ENCODE assay signal across 9 cellular contexts in the genomic region with DNA sequence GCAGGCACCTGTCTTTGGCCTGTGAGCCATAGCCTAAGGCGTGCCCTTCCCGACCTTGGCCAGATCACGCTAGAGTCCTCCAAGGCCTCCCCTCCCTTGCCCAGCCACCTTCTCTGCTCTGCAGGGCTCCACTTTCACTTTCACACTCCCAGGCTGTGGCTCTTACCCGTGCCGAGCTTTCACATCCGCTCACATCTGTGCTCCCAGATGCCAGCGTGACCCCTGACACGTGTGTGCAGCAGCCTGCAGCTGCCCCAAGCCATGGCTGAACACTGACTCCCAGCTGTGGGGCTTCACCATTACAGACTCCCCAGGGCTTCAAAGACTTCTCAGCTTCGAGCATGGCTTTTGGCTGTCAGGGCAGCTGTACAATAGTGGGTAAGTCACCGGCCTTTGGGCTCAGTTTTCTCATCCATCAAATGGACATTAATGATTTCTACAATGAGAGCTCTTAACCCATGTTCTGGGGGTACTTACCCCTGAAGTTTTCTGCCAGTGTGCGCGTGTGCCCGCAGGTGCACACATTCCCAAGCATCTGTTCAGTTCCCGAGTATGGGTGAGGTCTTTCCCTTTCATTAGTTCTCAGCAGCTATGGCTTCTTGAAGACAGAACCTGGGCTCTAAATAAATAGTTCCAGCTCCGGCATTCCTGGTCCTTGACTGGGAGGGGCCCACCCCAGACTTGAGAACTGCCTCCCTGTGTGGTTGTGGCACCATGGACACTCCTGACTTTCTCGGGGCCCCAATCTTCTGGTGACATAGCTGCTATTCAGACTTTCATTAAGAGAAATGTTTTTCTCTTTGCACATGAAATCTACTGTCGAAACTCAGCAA.
DNase-seq lines count a peak whose midpoint lies in the region; ATAC-seq and TF ChIP-seq lines count a peak whose summit lies in the region.
"Had no signal": no experiment of that assay in that cellular context is flagged by ENCODE, and none has a peak within 500 bp of the region (broad histone marks: within the 10 kb centered on the region; RNA-seq: fewer than 3 reads in every experiment).

No MANE protein-coding gene starts in this region.

- no peaks in the 10 kb centered on the region for H3K27me3 Mint-ChIP-seq in Caco-2 (ENCODE audit: insufficient read depth, unreplicated experiment)
- H3K27me3 Mint-ChIP-seq in mesothelial cell of epicardium (ENCODE audit: low read depth), result no peaks in the 10 kb centered on the region

- H3K36me3 ChIP-seq in Caco-2 (ENCODE audit: control insufficient read depth, insufficient read depth, low read length) (peaks cover 2% of the 10 kb centered on the region; the same call in 1 of the 2 replicates), Karpas-422 (ENCODE audit: insufficient read depth, low read length) (no peaks in the 10 kb centered on the region), esophagus muscularis mucosa (peaks cover 12 to 32% (median 26%) of the 10 kb centered on the region in 4 donors), testis (ENCODE audit: low read depth, missing control alignments) (no peaks in the 10 kb centered on the region)

- TF ChIP-seq EP300 in esophagus muscularis mucosa (IDR thresholded peaks at IDR 0.05), result no peak

- H3K79me2 ChIP-seq in Karpas-422 (ENCODE audit: low read length), result no peaks in the 10 kb centered on the region

- H3K4me1 ChIP-seq in Caco-2 (peaks cover 7% of the 10 kb centered on the region; the same call in 1 of the 2 replicates), Karpas-422 (ENCODE audit: low read length) (peaks cover 36% of the 10 kb centered on the region), esophagus muscularis mucosa (peaks cover 73 to 85% (median 81%) of the 10 kb centered on the region in 4 donors), testis (peaks cover 53% of the 10 kb centered on the region)

- no peak for DNase-seq in Caco-2
- peak; percentile 80 for DNase-seq in Karpas-422
- DNase-seq in activated CD8-positive, alpha-beta memory T cell treated with anti-CD3 and anti-CD28 coated beads, Interleukin-2, amount 50 U/mL, for 1 hour (ENCODE audit: extremely low read depth), result peak; percentile 32
- DNase-seq in esophagus muscularis mucosa (ENCODE audit: extremely low spot score), result no peak
- DNase-seq in occipital lobe (lab: John Stamatoyannopoulos, UW), result peak; percentile 50
- DNase-seq in testis, result peak; percentile 80
- no peak for DNase-seq in mesothelial cell of epicardium (ENCODE audit: low spot score in 2 of 2, unreplicated experiment in 2 of 2)

- H3K36me3 Mint-ChIP-seq in Caco-2 (ENCODE audit: insufficient read depth, unreplicated experiment) (peaks cover 37% of the 10 kb centered on the region), mesothelial cell of epicardium (peaks cover 10% of the 10 kb centered on the region)

- H3K27me3 ChIP-seq in Caco-2 (replicated peaks; ENCODE audit: control insufficient read depth, insufficient read depth, low read length) (no peaks in the 10 kb centered on the region), Karpas-422 (ENCODE audit: low read length) (no peaks in the 10 kb centered on the region), esophagus muscularis mucosa (no peaks in the 10 kb centered on the region), testis (no peaks in the 10 kb centered on the region)

- no peak for TF ChIP-seq CTCF in Caco-2 (IDR thresholded peaks at IDR 0.05; ENCODE audit: insufficient read depth in 1 of 2, low read depth in 1 of 2, low read length in 1 of 2, severe bottlenecking in 1 of 2, unreplicated experiment in 1 of 2)
- peak; percentile 47 to 58 (median 49) for TF ChIP-seq CTCF in esophagus muscularis mucosa (IDR thresholded peaks at IDR 0.05)
- TF ChIP-seq CTCF in testis (IDR thresholded peaks at IDR 0.05), result peak in 1 of 3 experiments; percentile 11
- no peak for TF ChIP-seq CTCF in mesothelial cell of epicardium (IDR thresholded peaks at IDR 0.05; ENCODE audit: unreplicated experiment)

- peak; percentile 71 for ATAC-seq in GM21423 (IDR thresholded peaks at IDR 0.05; ENCODE audit: unreplicated experiment)

- H3K9me3 Mint-ChIP-seq in Caco-2 (ENCODE audit: unreplicated experiment) (no peaks in the 10 kb centered on the region), mesothelial cell of epicardium (no peaks in the 10 kb centered on the region)

- H3K27ac ChIP-seq in Karpas-422 (ENCODE audit: low read length) (no peak overlapping the region), esophagus muscularis mucosa (replicated peaks in 1 of 4) (peak overlapping the region; percentile 75 to 79 (median 78)), testis (peak overlapping the region; percentile 50 to 57)

- H3K9me3 ChIP-seq in Caco-2 (no peaks in the 10 kb centered on the region), Karpas-422 (ENCODE audit: low read length) (no peaks in the 10 kb centered on the region), esophagus muscularis mucosa (no peaks in the 10 kb centered on the region), testis (no peaks in the 10 kb centered on the region)

- H3K27ac Mint-ChIP-seq in Caco-2 (ENCODE audit: unreplicated experiment), result peak overlapping the region; percentile 53
- no peak overlapping the region for H3K27ac Mint-ChIP-seq in mesothelial cell of epicardium

- H4K20me1 ChIP-seq in Karpas-422 (ENCODE audit: insufficient read depth, low read depth, low read length), result no peaks in the 10 kb centered on the region

- POLR2A ChIA-PET in Caco-2 (lab: Charles Lee), result no interaction called here

- no peak overlapping the region for H2AFZ ChIP-seq in Karpas-422 (ENCODE audit: low read length)

- no peak overlapping the region for H3K4me3 Mint-ChIP-seq in Caco-2 (ENCODE audit: unreplicated experiment)
- H3K4me3 Mint-ChIP-seq in mesothelial cell of epicardium, result no peak overlapping the region

- BruUV-seq in Caco-2 (replicated peaks; lab: Mats Ljungman, UMichigan), result no TSS peak

- H3K4me1 Mint-ChIP-seq in Caco-2 (ENCODE audit: low read depth, unreplicated experiment) (no peaks in the 10 kb centered on the region), mesothelial cell of epicardium (peaks cover 16% of the 10 kb centered on the region)

- CTCF ChIA-PET in Caco-2 (lab: Charles Lee), result no interaction called here

- WGBS in esophagus muscularis mucosa, result 35% methylated on average over 12 of the region's 17 CpGs
- 45 to 49% methylated on average over 14 to 17 of the region's 17 CpGs for WGBS in testis, 2 donors

- H3K9me2 ChIP-seq in Karpas-422 (replicated peaks; ENCODE audit: insufficient read depth, low read length), result no peaks in the 10 kb centered on the region

- H3K4me3 ChIP-seq in Caco-2 (ENCODE audit: low read depth, low read length) (no peak overlapping the region), Karpas-422 (ENCODE audit: low read length) (no peak overlapping the region), esophagus muscularis mucosa (peak overlapping the region; percentile 23 to 42 (median 30)), testis (no peak overlapping the region)
- H3K4me3 ChIP-seq: SK-N-MC had no signal

- peak overlapping the region; percentile 14 for H3K4me2 ChIP-seq in Karpas-422 (ENCODE audit: low read depth, low read length, poor library complexity, severe bottlenecking)

- intact Hi-C loops in Caco-2 (cut with micrococcal nuclease; ENCODE audit: unreplicated experiment) (no loop called here), esophagus muscularis mucosa (cut with DNase I) (no loop called here), testis (cut with DNase I; ENCODE audit: low total_unique reads) (no loop called here)

- TF ChIP-seq POLR2A in esophagus muscularis mucosa (IDR thresholded peaks at IDR 0.05; ENCODE audit: low read depth), result no peak
- no peak for TF ChIP-seq POLR2A in testis (IDR thresholded peaks at IDR 0.05)

- H3K9ac ChIP-seq in Karpas-422 (ENCODE audit: low read length), result no peak overlapping the region

Comparison
In these comparisons a context has a peak if more than half of its experiments do, and no peak if none do; other contexts are left out.
1. DNase-seq: peak in Karpas-422 (single experiment), activated CD8-positive, alpha-beta memory T cell treated with anti-CD3 and anti-CD28 coated beads, Interleukin-2, amount 50 U/mL, for 1 hour (single experiment), occipital lobe (single experiment) and testis (single experiment); none in Caco-2 (0 of 2), esophagus muscularis mucosa (single experiment) and mesothelial cell of epicardium (0 of 2).
2. H3K4me3 ChIP-seq: peak in esophagus muscularis mucosa (4 of 4); none in Caco-2 (single experiment), Karpas-422 (single experiment) and testis (0 of 2).
3. CTCF ChIP-seq: peak in esophagus muscularis mucosa (3 of 3); none in Caco-2 (0 of 2) and mesothelial cell of epicardium (single experiment).